Comparison of ENCODE assay signal across 8 cellular contexts in the genomic region with DNA sequence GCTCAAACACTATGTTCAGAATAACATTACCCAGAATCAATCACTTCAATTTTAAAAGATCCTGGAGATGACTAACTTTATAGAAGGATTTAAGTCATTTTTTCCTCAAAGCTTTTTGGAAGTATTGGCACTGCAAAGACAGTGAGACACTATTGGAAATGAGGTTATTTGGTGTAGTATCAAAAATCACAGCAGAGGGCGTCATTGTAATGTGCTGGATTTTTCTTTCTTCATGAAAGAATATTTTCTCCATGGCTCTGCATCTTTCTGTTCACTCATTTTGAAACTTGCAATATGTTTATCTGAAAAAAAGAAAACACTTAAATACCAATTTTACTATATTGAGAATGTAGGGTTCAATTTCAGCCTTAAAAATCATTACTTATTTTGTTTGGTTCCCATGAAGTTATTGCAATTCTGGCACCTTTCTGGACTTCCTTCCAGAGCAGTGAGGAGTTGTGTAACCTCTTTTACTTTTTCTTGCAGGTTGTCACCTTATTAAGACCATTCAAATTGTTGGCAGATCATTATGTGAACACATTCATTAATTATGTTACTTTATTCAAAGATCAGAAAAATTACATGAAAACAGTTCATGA. TPM values are rescaled to one million over a fixed set of nuclear protein-coding genes. Genes with fewer than 3 reads are reported as not detected.
DNase-seq lines count a peak whose midpoint lies in the region; ATAC-seq and TF ChIP-seq lines count a peak whose summit lies in the region.

No MANE protein-coding gene starts in this region.

- no peak overlapping the region for H3K4me3 ChIP-seq in foreskin fibroblast (ENCODE audit: low read depth in 1 of 2, low read length in 2 of 2)
- no peak overlapping the region for H3K4me3 ChIP-seq in H7 (ENCODE audit: insufficient read depth, low read depth, low read length)

- TF ChIP-seq CTCF in foreskin fibroblast (IDR thresholded peaks at IDR 0.05; ENCODE audit: low read depth, low read length) = peak; percentile 49

- H3K36me3 ChIP-seq in H7 (replicated peaks; ENCODE audit: control insufficient read depth, insufficient read depth, low read length) = no peaks in the 10 kb centered on the region

- no peak for ATAC-seq in HG03108 (IDR thresholded peaks at IDR 0.05; ENCODE audit: unreplicated experiment)
- no peak for ATAC-seq in HG02973 (IDR thresholded peaks at IDR 0.05; ENCODE audit: unreplicated experiment)

- H3K27me3 ChIP-seq in H7 (ENCODE audit: control insufficient read depth, insufficient read depth, low read length) = no peaks in the 10 kb centered on the region; the same call in 1 of the 2 replicates

- DNase-seq in AML-193 (lab: John Stamatoyannopoulos, UW) (peak; percentile 35 to 63), H4 (ENCODE audit: low spot score) (peak; percentile 10), SHP77 (lab: John Stamatoyannopoulos, UW) (peak; percentile 18 to 32), foreskin fibroblast (peak; percentile 24 to 70), putamen (ENCODE audit: low spot score) (peak; percentile 54), H7 (no peak)

RNA-seq across cellular contexts. Expression of a gene that starts 3.7 kb away (rescaled TPM):
- total RNA-seq in H4 (2014; rRNA removed; shearing (Covaris generic)) = not detected in 2 replicates
- not detected in 2 replicates for total RNA-seq in H7 (2014; rRNA removed; shearing (Covaris generic))

RNA-seq across cellular contexts. Expression of a gene that starts 49.7 kb away (rescaled TPM):
- total RNA-seq in H4 (2014; rRNA removed; shearing (Covaris generic)) = 23.8 and 24.5 TPM in 2 replicates
- 65.1 and 75.7 TPM in 2 replicates for total RNA-seq in H7 (2014; rRNA removed; shearing (Covaris generic))
